Comparison of ENCODE assay signal across 1 cellular context in genomic region chr17:55420067-55420775, GRCh38.
TF ChIP-seq lines count a peak whose summit lies in the region.

No MANE protein-coding gene starts in this region.

TF ChIP-seq in GM12878, 131 proteins besides CTCF, POLR2A, EP300 and RAD21 (continued from another document):
- no peak for TF ChIP-seq PKNOX1 (IDR thresholded peaks at IDR 0.05)
- peak; percentile 88 for TF ChIP-seq POLR2AphosphoS5 (IDR thresholded peaks at IDR 0.05; ENCODE audit: low read length)
- TF ChIP-seq RELA (IDR thresholded peaks at IDR 0.05; ENCODE audit: borderline replicate concordance, partially characterized antibody) = peak; percentile 13
- no peak for TF ChIP-seq NR2F1 (conservative IDR thresholded peaks at IDR 0.05)
- 0 out of 2 replicates have a peak, but pooled peaks have one; percentile 50 for TF ChIP-seq MTA3 (IDR thresholded peaks at IDR 0.05; ENCODE audit: borderline replicate concordance, low read length)
- TF ChIP-seq, protein P1, sequence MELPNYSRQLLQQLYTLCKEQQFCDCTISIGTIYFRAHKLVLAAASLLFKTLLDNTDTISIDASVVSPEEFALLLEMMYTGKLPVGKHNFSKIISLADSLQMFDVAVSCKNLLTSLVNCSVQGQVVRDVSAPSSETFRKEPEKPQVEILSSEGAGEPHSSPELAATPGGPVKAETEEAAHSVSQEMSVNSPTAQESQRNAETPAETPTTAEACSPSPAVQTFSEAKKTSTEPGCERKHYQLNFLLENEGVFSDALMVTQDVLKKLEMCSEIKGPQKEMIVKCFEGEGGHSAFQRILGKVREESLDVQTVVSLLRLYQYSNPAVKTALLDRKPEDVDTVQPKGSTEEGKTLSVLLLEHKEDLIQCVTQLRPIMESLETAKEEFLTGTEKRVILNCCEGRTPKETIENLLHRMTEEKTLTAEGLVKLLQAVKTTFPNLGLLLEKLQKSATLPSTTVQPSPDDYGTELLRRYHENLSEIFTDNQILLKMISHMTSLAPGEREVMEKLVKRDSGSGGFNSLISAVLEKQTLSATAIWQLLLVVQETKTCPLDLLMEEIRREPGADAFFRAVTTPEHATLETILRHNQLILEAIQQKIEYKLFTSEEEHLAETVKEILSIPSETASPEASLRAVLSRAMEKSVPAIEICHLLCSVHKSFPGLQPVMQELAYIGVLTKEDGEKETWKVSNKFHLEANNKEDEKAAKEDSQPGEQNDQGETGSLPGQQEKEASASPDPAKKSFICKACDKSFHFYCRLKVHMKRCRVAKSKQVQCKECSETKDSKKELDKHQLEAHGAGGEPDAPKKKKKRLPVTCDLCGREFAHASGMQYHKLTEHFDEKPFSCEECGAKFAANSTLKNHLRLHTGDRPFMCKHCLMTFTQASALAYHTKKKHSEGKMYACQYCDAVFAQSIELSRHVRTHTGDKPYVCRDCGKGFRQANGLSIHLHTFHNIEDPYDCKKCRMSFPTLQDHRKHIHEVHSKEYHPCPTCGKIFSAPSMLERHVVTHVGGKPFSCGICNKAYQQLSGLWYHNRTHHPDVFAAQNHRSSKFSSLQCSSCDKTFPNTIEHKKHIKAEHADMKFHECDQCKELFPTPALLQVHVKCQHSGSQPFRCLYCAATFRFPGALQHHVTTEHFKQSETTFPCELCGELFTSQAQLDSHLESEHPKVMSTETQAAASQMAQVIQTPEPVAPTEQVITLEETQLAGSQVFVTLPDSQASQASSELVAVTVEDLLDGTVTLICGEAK (IDR thresholded peaks at IDR 0.05; ENCODE audit: borderline replicate concordance) = no peak
- TF ChIP-seq, protein P2, sequence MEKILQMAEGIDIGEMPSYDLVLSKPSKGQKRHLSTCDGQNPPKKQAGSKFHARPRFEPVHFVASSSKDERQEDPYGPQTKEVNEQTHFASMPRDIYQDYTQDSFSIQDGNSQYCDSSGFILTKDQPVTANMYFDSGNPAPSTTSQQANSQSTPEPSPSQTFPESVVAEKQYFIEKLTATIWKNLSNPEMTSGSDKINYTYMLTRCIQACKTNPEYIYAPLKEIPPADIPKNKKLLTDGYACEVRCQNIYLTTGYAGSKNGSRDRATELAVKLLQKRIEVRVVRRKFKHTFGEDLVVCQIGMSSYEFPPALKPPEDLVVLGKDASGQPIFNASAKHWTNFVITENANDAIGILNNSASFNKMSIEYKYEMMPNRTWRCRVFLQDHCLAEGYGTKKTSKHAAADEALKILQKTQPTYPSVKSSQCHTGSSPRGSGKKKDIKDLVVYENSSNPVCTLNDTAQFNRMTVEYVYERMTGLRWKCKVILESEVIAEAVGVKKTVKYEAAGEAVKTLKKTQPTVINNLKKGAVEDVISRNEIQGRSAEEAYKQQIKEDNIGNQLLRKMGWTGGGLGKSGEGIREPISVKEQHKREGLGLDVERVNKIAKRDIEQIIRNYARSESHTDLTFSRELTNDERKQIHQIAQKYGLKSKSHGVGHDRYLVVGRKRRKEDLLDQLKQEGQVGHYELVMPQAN (conservative IDR thresholded peaks at IDR 0.05) = no peak
- TF ChIP-seq, protein P3, sequence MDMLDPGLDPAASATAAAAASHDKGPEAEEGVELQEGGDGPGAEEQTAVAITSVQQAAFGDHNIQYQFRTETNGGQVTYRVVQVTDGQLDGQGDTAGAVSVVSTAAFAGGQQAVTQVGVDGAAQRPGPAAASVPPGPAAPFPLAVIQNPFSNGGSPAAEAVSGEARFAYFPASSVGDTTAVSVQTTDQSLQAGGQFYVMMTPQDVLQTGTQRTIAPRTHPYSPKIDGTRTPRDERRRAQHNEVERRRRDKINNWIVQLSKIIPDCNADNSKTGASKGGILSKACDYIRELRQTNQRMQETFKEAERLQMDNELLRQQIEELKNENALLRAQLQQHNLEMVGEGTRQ (IDR thresholded peaks at IDR 0.05; ENCODE audit: borderline replicate concordance, low read depth, low read length) = no peak
- TF ChIP-seq ATF2 (IDR thresholded peaks at IDR 0.05; ENCODE audit: low read length) = peak; percentile 35; the same call in 1 of the 2 replicates
- TF ChIP-seq ZNF217 (IDR thresholded peaks at IDR 0.05) = no peak
- no peak for TF ChIP-seq LARP7 (IDR thresholded peaks at IDR 0.05)
- TF ChIP-seq IRF5 (IDR thresholded peaks at IDR 0.05; ENCODE audit: borderline replicate concordance) = no peak
- TF ChIP-seq CREB1 (IDR thresholded peaks at IDR 0.05; ENCODE audit: low read depth) = peak; percentile 44; the same call in 1 of the 2 replicates
- TF ChIP-seq, protein P4, sequence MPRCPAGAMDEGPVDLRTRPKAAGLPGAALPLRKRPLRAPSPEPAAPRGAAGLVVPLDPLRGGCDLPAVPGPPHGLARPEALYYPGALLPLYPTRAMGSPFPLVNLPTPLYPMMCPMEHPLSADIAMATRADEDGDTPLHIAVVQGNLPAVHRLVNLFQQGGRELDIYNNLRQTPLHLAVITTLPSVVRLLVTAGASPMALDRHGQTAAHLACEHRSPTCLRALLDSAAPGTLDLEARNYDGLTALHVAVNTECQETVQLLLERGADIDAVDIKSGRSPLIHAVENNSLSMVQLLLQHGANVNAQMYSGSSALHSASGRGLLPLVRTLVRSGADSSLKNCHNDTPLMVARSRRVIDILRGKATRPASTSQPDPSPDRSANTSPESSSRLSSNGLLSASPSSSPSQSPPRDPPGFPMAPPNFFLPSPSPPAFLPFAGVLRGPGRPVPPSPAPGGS (IDR thresholded peaks at IDR 0.05; ENCODE audit: borderline replicate concordance, insufficient read depth, low read depth, low read length, poor library complexity, severe bottlenecking) = no peak
- no peak for TF ChIP-seq USF1 (IDR thresholded peaks at IDR 0.05; ENCODE audit: borderline replicate concordance, extremely low read length, insufficient read depth, low read depth, low read length)
- no peak for TF ChIP-seq YBX1 (IDR thresholded peaks at IDR 0.05)
- peak; percentile 78; the same call in 1 of the 2 replicates for TF ChIP-seq NBN (IDR thresholded peaks at IDR 0.05)
- 0 out of 2 replicates have a peak, but pooled peaks have one; percentile 48 for TF ChIP-seq STAT1 (conservative IDR thresholded peaks at IDR 0.05)
- TF ChIP-seq EGR1 (IDR thresholded peaks at IDR 0.05; ENCODE audit: borderline replicate concordance in 1 of 2, low read depth in 2 of 2, low read length in 2 of 2) = no peak
- TF ChIP-seq PML (IDR thresholded peaks at IDR 0.05; ENCODE audit: low read length) = peak; percentile 38
- TF ChIP-seq SIX5 (IDR thresholded peaks at IDR 0.05; ENCODE audit: low read depth, low read length, severe bottlenecking) = no peak
- TF ChIP-seq RFX5 (IDR thresholded peaks at IDR 0.05; ENCODE audit: low read depth, low read length) = no peak
- peak; percentile 52 for TF ChIP-seq SMAD1 (IDR thresholded peaks at IDR 0.05; ENCODE audit: low read depth, partially characterized antibody)
- TF ChIP-seq ZSCAN29 (IDR thresholded peaks at IDR 0.05) = 0 out of 2 replicates have a peak, but pooled peaks have one; percentile 54
- no peak for TF ChIP-seq TARDBP (IDR thresholded peaks at IDR 0.05; ENCODE audit: borderline replicate concordance)
- TF ChIP-seq, protein P5, sequence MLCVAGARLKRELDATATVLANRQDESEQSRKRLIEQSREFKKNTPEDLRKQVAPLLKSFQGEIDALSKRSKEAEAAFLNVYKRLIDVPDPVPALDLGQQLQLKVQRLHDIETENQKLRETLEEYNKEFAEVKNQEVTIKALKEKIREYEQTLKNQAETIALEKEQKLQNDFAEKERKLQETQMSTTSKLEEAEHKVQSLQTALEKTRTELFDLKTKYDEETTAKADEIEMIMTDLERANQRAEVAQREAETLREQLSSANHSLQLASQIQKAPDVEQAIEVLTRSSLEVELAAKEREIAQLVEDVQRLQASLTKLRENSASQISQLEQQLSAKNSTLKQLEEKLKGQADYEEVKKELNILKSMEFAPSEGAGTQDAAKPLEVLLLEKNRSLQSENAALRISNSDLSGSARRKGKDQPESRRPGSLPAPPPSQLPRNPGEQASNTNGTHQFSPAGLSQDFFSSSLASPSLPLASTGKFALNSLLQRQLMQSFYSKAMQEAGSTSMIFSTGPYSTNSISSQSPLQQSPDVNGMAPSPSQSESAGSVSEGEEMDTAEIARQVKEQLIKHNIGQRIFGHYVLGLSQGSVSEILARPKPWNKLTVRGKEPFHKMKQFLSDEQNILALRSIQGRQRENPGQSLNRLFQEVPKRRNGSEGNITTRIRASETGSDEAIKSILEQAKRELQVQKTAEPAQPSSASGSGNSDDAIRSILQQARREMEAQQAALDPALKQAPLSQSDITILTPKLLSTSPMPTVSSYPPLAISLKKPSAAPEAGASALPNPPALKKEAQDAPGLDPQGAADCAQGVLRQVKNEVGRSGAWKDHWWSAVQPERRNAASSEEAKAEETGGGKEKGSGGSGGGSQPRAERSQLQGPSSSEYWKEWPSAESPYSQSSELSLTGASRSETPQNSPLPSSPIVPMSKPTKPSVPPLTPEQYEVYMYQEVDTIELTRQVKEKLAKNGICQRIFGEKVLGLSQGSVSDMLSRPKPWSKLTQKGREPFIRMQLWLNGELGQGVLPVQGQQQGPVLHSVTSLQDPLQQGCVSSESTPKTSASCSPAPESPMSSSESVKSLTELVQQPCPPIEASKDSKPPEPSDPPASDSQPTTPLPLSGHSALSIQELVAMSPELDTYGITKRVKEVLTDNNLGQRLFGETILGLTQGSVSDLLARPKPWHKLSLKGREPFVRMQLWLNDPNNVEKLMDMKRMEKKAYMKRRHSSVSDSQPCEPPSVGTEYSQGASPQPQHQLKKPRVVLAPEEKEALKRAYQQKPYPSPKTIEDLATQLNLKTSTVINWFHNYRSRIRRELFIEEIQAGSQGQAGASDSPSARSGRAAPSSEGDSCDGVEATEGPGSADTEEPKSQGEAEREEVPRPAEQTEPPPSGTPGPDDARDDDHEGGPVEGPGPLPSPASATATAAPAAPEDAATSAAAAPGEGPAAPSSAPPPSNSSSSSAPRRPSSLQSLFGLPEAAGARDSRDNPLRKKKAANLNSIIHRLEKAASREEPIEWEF (IDR thresholded peaks at IDR 0.05; ENCODE audit: insufficient replicate concordance, low read depth, low read length) = no peak
TF ChIP-seq in GM12878: peak in this region for 27.
